1 cellular context compared by ENCODE assay signal in genomic region chr12:121579190-121579791, GRCh38.
TF ChIP-seq lines count a peak whose summit lies in the region.

No MANE protein-coding gene starts in this region.

TF ChIP-seq in HEK293, 187 proteins besides CTCF, POLR2A, EP300 and RAD21 (continued from another document):
- TF ChIP-seq, protein P1, sequence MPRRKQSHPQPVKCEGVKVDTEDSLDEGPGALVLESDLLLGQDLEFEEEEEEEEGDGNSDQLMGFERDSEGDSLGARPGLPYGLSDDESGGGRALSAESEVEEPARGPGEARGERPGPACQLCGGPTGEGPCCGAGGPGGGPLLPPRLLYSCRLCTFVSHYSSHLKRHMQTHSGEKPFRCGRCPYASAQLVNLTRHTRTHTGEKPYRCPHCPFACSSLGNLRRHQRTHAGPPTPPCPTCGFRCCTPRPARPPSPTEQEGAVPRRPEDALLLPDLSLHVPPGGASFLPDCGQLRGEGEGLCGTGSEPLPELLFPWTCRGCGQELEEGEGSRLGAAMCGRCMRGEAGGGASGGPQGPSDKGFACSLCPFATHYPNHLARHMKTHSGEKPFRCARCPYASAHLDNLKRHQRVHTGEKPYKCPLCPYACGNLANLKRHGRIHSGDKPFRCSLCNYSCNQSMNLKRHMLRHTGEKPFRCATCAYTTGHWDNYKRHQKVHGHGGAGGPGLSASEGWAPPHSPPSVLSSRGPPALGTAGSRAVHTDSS (tag by site-specific recombination; IDR thresholded peaks at IDR 0.05) = no peak
- TF ChIP-seq ZNF146 (tag by site-specific recombination; IDR thresholded peaks at IDR 0.05) (no peak), ZNF398 (tag by site-specific recombination; IDR thresholded peaks at IDR 0.05) (peak; percentile 26; the same call in 1 of the 2 replicates), EGR2 (tag by site-specific recombination; IDR thresholded peaks at IDR 0.05; ENCODE audit: low read depth) (peak; percentile 45; the same call in 1 of the 2 replicates), MYNN (tag by site-specific recombination; IDR thresholded peaks at IDR 0.05; ENCODE audit: borderline replicate concordance) (no peak), ZSCAN23 (tag by site-specific recombination; IDR thresholded peaks at IDR 0.05) (no peak)
- TF ChIP-seq, protein P2, sequence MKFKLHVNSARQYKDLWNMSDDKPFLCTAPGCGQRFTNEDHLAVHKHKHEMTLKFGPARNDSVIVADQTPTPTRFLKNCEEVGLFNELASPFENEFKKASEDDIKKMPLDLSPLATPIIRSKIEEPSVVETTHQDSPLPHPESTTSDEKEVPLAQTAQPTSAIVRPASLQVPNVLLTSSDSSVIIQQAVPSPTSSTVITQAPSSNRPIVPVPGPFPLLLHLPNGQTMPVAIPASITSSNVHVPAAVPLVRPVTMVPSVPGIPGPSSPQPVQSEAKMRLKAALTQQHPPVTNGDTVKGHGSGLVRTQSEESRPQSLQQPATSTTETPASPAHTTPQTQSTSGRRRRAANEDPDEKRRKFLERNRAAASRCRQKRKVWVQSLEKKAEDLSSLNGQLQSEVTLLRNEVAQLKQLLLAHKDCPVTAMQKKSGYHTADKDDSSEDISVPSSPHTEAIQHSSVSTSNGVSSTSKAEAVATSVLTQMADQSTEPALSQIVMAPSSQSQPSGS (tag by site-specific recombination; IDR thresholded peaks at IDR 0.05; ENCODE audit: low read depth) = no peak
- TF ChIP-seq, protein P3, sequence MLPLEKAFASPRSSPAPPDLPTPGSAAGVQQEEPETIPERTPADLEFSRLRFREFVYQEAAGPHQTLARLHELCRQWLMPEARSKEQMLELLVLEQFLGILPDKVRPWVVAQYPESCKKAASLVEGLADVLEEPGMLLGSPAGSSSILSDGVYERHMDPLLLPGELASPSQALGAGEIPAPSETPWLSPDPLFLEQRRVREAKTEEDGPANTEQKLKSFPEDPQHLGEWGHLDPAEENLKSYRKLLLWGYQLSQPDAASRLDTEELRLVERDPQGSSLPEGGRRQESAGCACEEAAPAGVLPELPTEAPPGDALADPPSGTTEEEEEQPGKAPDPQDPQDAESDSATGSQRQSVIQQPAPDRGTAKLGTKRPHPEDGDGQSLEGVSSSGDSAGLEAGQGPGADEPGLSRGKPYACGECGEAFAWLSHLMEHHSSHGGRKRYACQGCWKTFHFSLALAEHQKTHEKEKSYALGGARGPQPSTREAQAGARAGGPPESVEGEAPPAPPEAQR (tag by site-specific recombination; IDR thresholded peaks at IDR 0.05) = no peak
